In genomic region chr3:49098910-49099630, GRCh38 we compare ENCODE assay signal across 1 cellular context.
TF ChIP-seq lines count a peak whose summit lies in the region.

No MANE protein-coding gene starts in this region.

TF ChIP-seq in GM12878, 131 proteins besides CTCF, POLR2A, EP300 and RAD21:
- TF ChIP-seq BCL3 (IDR thresholded peaks at IDR 0.05; ENCODE audit: borderline replicate concordance, insufficient read depth, low read depth, low read length, poor library complexity, severe bottlenecking), result peak; percentile 95
- TF ChIP-seq PBX3 (IDR thresholded peaks at IDR 0.05; ENCODE audit: insufficient replicate concordance, low read depth, low read length), result peak; percentile 35
- TF ChIP-seq FOXM1 (IDR thresholded peaks at IDR 0.05; ENCODE audit: low read depth, low read length), result no peak
- TF ChIP-seq HDAC2 (IDR thresholded peaks at IDR 0.05), result no peak
